ENCODE assay signal across 1 cellular context in genomic region chr21:46203203-46203600, GRCh38.
TF ChIP-seq lines count a peak whose summit lies in the region.

No MANE protein-coding gene starts in this region.

TF ChIP-seq in GM23338, 12 proteins besides CTCF, POLR2A, EP300 and RAD21:
- TF ChIP-seq, protein P1, sequence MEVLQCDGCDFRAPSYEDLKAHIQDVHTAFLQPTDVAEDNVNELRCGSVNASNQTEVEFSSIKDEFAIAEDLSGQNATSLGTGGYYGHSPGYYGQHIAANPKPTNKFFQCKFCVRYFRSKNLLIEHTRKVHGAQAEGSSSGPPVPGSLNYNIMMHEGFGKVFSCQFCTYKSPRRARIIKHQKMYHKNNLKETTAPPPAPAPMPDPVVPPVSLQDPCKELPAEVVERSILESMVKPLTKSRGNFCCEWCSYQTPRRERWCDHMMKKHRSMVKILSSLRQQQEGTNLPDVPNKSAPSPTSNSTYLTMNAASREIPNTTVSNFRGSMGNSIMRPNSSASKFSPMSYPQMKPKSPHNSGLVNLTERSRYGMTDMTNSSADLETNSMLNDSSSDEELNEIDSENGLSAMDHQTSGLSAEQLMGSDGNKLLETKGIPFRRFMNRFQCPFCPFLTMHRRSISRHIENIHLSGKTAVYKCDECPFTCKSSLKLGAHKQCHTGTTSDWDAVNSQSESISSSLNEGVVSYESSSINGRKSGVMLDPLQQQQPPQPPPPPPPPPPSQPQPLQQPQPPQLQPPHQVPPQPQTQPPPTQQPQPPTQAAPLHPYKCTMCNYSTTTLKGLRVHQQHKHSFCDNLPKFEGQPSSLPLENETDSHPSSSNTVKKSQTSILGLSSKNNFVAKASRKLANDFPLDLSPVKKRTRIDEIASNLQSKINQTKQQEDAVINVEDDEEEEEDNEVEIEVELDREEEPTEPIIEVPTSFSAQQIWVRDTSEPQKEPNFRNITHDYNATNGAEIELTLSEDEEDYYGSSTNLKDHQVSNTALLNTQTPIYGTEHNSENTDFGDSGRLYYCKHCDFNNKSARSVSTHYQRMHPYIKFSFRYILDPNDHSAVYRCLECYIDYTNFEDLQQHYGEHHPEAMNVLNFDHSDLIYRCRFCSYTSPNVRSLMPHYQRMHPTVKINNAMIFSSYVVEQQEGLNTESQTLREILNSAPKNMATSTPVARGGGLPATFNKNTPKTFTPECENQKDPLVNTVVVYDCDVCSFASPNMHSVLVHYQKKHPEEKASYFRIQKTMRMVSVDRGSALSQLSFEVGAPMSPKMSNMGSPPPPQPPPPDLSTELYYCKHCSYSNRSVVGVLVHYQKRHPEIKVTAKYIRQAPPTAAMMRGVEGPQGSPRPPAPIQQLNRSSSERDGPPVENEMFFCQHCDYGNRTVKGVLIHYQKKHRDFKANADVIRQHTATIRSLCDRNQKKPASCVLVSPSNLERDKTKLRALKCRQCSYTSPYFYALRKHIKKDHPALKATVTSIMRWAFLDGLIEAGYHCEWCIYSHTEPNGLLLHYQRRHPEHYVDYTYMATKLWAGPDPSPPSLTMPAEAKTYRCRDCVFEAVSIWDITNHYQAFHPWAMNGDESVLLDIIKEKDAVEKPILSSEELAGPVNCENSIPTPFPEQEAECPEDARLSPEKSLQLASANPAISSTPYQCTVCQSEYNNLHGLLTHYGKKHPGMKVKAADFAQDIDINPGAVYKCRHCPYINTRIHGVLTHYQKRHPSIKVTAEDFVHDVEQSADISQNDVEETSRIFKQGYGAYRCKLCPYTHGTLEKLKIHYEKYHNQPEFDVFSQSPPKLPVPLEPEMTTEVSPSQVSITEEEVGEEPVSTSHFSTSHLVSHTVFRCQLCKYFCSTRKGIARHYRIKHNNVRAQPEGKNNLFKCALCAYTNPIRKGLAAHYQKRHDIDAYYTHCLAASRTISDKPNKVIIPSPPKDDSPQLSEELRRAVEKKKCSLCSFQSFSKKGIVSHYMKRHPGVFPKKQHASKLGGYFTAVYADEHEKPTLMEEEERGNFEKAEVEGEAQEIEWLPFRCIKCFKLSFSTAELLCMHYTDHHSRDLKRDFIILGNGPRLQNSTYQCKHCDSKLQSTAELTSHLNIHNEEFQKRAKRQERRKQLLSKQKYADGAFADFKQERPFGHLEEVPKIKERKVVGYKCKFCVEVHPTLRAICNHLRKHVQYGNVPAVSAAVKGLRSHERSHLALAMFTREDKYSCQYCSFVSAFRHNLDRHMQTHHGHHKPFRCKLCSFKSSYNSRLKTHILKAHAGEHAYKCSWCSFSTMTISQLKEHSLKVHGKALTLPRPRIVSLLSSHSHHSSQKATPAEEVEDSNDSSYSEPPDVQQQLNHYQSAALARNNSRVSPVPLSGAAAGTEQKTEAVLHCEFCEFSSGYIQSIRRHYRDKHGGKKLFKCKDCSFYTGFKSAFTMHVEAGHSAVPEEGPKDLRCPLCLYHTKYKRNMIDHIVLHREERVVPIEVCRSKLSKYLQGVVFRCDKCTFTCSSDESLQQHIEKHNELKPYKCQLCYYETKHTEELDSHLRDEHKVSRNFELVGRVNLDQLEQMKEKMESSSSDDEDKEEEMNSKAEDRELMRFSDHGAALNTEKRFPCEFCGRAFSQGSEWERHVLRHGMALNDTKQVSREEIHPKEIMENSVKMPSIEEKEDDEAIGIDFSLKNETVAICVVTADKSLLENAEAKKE (CRISPR knock-in tag; IDR thresholded peaks at IDR 0.05): no peak
- TF ChIP-seq NANOG (IDR thresholded peaks at IDR 0.05; ENCODE audit: borderline replicate concordance) (no peak), POLR2AphosphoS5 (IDR thresholded peaks at IDR 0.05; ENCODE audit: low read depth) (no peak), EZH2 (IDR thresholded peaks at IDR 0.05; ENCODE audit: low read depth, unreplicated experiment) (no peak), STAT1 (IDR thresholded peaks at IDR 0.05; ENCODE audit: unreplicated experiment) (no peak), JUNB (IDR thresholded peaks at IDR 0.05; ENCODE audit: unreplicated experiment) (no peak), CREB1 (CRISPR knock-in tag; IDR thresholded peaks at IDR 0.05; ENCODE audit: low read depth) (no peak), ZNF331 (CRISPR knock-in tag; IDR thresholded peaks at IDR 0.05; ENCODE audit: low read depth) (no peak)
- TF ChIP-seq, protein P2, sequence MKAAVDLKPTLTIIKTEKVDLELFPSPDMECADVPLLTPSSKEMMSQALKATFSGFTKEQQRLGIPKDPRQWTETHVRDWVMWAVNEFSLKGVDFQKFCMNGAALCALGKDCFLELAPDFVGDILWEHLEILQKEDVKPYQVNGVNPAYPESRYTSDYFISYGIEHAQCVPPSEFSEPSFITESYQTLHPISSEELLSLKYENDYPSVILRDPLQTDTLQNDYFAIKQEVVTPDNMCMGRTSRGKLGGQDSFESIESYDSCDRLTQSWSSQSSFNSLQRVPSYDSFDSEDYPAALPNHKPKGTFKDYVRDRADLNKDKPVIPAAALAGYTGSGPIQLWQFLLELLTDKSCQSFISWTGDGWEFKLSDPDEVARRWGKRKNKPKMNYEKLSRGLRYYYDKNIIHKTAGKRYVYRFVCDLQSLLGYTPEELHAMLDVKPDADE (IDR thresholded peaks at IDR 0.05): no peak
TF ChIP-seq in GM23338: peak in this region for 0.
